8 cellular contexts compared by ENCODE assay signal in the genomic region with DNA sequence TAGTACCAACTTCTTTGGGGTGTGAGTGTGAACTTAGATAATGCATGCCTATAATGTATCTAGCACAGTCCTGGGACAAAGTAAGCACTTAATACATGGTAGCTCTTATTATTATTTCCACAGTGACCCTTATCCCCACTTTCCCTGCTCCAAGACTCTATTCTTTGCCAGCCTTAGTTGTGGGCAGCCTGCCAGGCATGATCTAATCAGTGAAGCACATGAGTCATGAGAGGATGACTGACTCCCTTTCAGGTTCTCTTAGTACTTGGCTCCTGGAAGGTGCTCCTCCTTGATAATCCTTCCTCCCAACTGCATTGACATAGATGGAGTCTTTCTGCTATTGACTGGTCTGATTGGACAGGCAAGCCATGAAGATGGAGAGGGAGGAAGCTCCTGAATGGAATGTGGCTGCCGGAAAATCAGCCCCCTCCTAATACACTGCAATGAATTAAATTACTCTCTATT. TPM values are rescaled to one million over a fixed set of nuclear protein-coding genes. Genes with fewer than 3 reads are reported as not detected.
DNase-seq lines count a peak whose midpoint lies in the region; ATAC-seq and TF ChIP-seq lines count a peak whose summit lies in the region.

No MANE protein-coding gene starts in this region.

- TF ChIP-seq CTCF in brain microvascular endothelial cell (IDR thresholded peaks at IDR 0.05; ENCODE audit: low read depth, low read length, missing control alignments): no peak
- no peak for TF ChIP-seq CTCF in lower lobe of right lung (IDR thresholded peaks at IDR 0.05)

- peak; percentile 76 to 90 for ATAC-seq in lower lobe of right lung
- ATAC-seq in GM18520 (IDR thresholded peaks at IDR 0.05; ENCODE audit: unreplicated experiment): no peak

- H3K27me3 ChIP-seq in brain microvascular endothelial cell (replicated peaks): no peaks in the 10 kb centered on the region
- H3K27me3 ChIP-seq in lower lobe of right lung (ENCODE audit: low read depth): no peaks in the 10 kb centered on the region

- no peak overlapping the region for H3K4me3 ChIP-seq in brain microvascular endothelial cell (ENCODE audit: low read depth, low read length)
- H3K4me3 ChIP-seq in lower lobe of right lung: no peak overlapping the region

- intact Hi-C loops in lower lobe of right lung (cut with DNase I): no loop called here

- no peaks in the 10 kb centered on the region for H3K9me3 ChIP-seq in lower lobe of right lung

- H3K27ac ChIP-seq in brain microvascular endothelial cell (peak overlapping the region; percentile 23), lower lobe of right lung (no peak overlapping the region)

- peaks cover 9% of the 10 kb centered on the region for H3K4me1 ChIP-seq in lower lobe of right lung

- DNase-seq in Ammon's horn (ENCODE audit: low spot score): peak; percentile 14
- peak; percentile 93 for DNase-seq in LoVo (ENCODE audit: low spot score)
- DNase-seq in brain microvascular endothelial cell: peak; percentile 91
- DNase-seq in lower lobe of right lung: peak; percentile 74
- no peak for DNase-seq in NCI-H2107 treated with DMSO at 0.1 percent for 48 hours (lab: John Stamatoyannopoulos, UW; ENCODE audit: unreplicated experiment)
- DNase-seq in activated CD4-positive, CD25-positive, alpha-beta regulatory T cell treated with anti-CD3 and anti-CD28 coated beads, Interleukin-2, amount 50 U/mL, for 72 hours: no peak
- no peak for DNase-seq in germinal center (ENCODE audit: low spot score)

- in situ Hi-C loops in brain microvascular endothelial cell (cut with HindIII; ENCODE audit: low pct_ligation_motif_present, low sequenced_read_pairs): no loop called here

- no peaks in the 10 kb centered on the region for H3K36me3 ChIP-seq in brain microvascular endothelial cell (replicated peaks)
- no peaks in the 10 kb centered on the region for H3K36me3 ChIP-seq in lower lobe of right lung

RNA-seq across cellular contexts. Expression of gene GNG12, which starts 17.4 kb away (rescaled TPM):
- total RNA-seq in lower lobe of right lung: 43.3 TPM

Comparison
In these comparisons a context has a peak if more than half of its experiments do, and no peak if none do; other contexts are left out.
1. DNase-seq: peak in Ammon's horn (single experiment), LoVo (single experiment), brain microvascular endothelial cell (single experiment) and lower lobe of right lung (single experiment); none in NCI-H2107 treated with DMSO at 0.1 percent for 48 hours (single experiment), activated CD4-positive, CD25-positive, alpha-beta regulatory T cell treated with anti-CD3 and anti-CD28 coated beads, Interleukin-2, amount 50 U/mL, for 72 hours (single experiment) and germinal center (single experiment).